Comparison of ENCODE assay signal across 1 cellular context in the genomic region with DNA sequence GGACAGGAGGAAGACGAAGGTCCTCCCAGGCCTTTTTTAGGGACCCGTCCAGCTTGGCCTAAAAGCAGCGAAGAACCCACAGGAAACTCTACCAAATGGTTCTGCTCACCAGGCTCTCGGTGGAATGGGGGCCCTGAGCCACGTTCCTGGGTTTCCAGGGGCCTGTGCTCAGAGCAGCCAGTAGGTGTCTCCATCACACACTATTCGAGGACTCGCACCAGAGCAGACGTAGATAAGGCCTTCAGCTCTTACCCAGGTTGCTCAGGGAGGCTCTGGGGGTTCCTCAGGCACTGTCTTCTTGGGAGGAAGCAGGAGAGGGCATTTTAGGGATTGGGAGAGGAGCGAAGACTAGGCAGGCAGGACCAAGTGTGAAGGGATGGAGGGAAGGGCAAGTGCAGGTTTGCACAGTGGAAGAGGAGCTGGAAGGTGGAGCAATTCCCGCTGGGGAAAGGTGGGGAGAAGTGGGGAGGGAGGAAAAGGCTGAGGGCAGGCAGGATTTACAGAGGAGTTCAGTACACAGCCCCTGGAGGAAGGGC.
A peak's percentile ranks its signal among the peaks of the same experiment; 100 is the strongest.
TF ChIP-seq lines count a peak whose summit lies in the region.

No MANE protein-coding gene starts in this region.

TF ChIP-seq in HepG2, 621 proteins besides CTCF, POLR2A, EP300 and RAD21 (continued from another document and continues in another):
- TF ChIP-seq ZNF720 (CRISPR knock-in tag; IDR thresholded peaks at IDR 0.05) (0 out of 2 replicates have a peak, but pooled peaks have one; percentile 9), BORCS8-MEF2B (CRISPR knock-in tag; IDR thresholded peaks at IDR 0.05) (no peak), ZFP41 (CRISPR knock-in tag; IDR thresholded peaks at IDR 0.05; ENCODE audit: borderline replicate concordance) (no peak), MYNN (CRISPR knock-in tag; IDR thresholded peaks at IDR 0.05; ENCODE audit: low read depth) (0 out of 2 replicates have a peak, but pooled peaks have one; percentile 61), ZNF3 (CRISPR knock-in tag; IDR thresholded peaks at IDR 0.05) (no peak), BHLHE40 (IDR thresholded peaks at IDR 0.05; ENCODE audit: low read length) (0 out of 2 replicates have a peak, but pooled peaks have one; percentile 18), LCORL (IDR thresholded peaks at IDR 0.05) (no peak), LCORL (CRISPR knock-in tag; IDR thresholded peaks at IDR 0.05) (peak; percentile 52; the same call in 1 of the 2 replicates), ERF (CRISPR knock-in tag; IDR thresholded peaks at IDR 0.05) (peak; percentile 44; the same call in 1 of the 2 replicates), TEAD3 (CRISPR knock-in tag; optimal IDR thresholded peaks at IDR 0.05; ENCODE audit: borderline replicate concordance) (peak; percentile 77), CENPT (CRISPR knock-in tag; IDR thresholded peaks at IDR 0.05; ENCODE audit: low read depth) (no peak), MAZ (IDR thresholded peaks at IDR 0.05; ENCODE audit: borderline replicate concordance, low read depth, low read length) (no peak), MAZ (CRISPR knock-in tag; IDR thresholded peaks at IDR 0.05; ENCODE audit: low read depth) (0 out of 2 replicates have a peak, but pooled peaks have one; percentile 48), ZFP91 (CRISPR knock-in tag; IDR thresholded peaks at IDR 0.05; ENCODE audit: borderline replicate concordance) (peak; percentile 21; the same call in 1 of the 2 replicates), ZNF607 (CRISPR knock-in tag; IDR thresholded peaks at IDR 0.05; ENCODE audit: borderline replicate concordance) (peak; percentile 29; the same call in 1 of the 2 replicates), KDM2A (CRISPR knock-in tag; IDR thresholded peaks at IDR 0.05; ENCODE audit: borderline replicate concordance, low read depth) (peak; percentile 76), ELF1 (CRISPR knock-in tag; IDR thresholded peaks at IDR 0.05) (0 out of 2 replicates have a peak, but pooled peaks have one; percentile 12), ZBTB7B (CRISPR knock-in tag; IDR thresholded peaks at IDR 0.05) (peak; percentile 29; the same call in 1 of the 2 replicates), KLF16 (CRISPR knock-in tag; IDR thresholded peaks at IDR 0.05) (peak in 1 of 2 experiments; percentile 76; a peak in 2 of 4 replicates), ZNF225 (CRISPR knock-in tag; IDR thresholded peaks at IDR 0.05) (peak; percentile 74; the same call in 1 of the 2 replicates), ZNF572 (CRISPR knock-in tag; IDR thresholded peaks at IDR 0.05) (peak; percentile 83; the same call in 1 of the 2 replicates), KMT2A (CRISPR knock-in tag; IDR thresholded peaks at IDR 0.05) (peak; percentile 53; the same call in 1 of the 2 replicates), ZFX (CRISPR knock-in tag; IDR thresholded peaks at IDR 0.05; ENCODE audit: low read depth) (peak; percentile 55; the same call in 1 of the 2 replicates), ZNF724P (CRISPR knock-in tag; IDR thresholded peaks at IDR 0.05; ENCODE audit: borderline replicate concordance) (no peak), AHR (CRISPR knock-in tag; IDR thresholded peaks at IDR 0.05) (peak; percentile 88; the same call in 1 of the 2 replicates), FOSL2 (CRISPR knock-in tag; IDR thresholded peaks at IDR 0.05) (0 out of 2 replicates have a peak, but pooled peaks have one; percentile 33), TSC22D2 (CRISPR knock-in tag; IDR thresholded peaks at IDR 0.05; ENCODE audit: borderline replicate concordance) (0 out of 2 replicates have a peak, but pooled peaks have one; percentile 38), ZNF550 (CRISPR knock-in tag; IDR thresholded peaks at IDR 0.05; ENCODE audit: borderline replicate concordance) (no peak), PRDM4 (CRISPR knock-in tag; IDR thresholded peaks at IDR 0.05; ENCODE audit: borderline replicate concordance) (no peak), KDM4B (CRISPR knock-in tag; IDR thresholded peaks at IDR 0.05) (0 out of 2 replicates have a peak, but pooled peaks have one; percentile 70)
- TF ChIP-seq, protein P1, sequence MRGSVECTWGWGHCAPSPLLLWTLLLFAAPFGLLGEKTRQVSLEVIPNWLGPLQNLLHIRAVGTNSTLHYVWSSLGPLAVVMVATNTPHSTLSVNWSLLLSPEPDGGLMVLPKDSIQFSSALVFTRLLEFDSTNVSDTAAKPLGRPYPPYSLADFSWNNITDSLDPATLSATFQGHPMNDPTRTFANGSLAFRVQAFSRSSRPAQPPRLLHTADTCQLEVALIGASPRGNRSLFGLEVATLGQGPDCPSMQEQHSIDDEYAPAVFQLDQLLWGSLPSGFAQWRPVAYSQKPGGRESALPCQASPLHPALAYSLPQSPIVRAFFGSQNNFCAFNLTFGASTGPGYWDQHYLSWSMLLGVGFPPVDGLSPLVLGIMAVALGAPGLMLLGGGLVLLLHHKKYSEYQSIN (CRISPR knock-in tag; IDR thresholded peaks at IDR 0.05; ENCODE audit: borderline replicate concordance) = no peak
- TF ChIP-seq, protein P2, sequence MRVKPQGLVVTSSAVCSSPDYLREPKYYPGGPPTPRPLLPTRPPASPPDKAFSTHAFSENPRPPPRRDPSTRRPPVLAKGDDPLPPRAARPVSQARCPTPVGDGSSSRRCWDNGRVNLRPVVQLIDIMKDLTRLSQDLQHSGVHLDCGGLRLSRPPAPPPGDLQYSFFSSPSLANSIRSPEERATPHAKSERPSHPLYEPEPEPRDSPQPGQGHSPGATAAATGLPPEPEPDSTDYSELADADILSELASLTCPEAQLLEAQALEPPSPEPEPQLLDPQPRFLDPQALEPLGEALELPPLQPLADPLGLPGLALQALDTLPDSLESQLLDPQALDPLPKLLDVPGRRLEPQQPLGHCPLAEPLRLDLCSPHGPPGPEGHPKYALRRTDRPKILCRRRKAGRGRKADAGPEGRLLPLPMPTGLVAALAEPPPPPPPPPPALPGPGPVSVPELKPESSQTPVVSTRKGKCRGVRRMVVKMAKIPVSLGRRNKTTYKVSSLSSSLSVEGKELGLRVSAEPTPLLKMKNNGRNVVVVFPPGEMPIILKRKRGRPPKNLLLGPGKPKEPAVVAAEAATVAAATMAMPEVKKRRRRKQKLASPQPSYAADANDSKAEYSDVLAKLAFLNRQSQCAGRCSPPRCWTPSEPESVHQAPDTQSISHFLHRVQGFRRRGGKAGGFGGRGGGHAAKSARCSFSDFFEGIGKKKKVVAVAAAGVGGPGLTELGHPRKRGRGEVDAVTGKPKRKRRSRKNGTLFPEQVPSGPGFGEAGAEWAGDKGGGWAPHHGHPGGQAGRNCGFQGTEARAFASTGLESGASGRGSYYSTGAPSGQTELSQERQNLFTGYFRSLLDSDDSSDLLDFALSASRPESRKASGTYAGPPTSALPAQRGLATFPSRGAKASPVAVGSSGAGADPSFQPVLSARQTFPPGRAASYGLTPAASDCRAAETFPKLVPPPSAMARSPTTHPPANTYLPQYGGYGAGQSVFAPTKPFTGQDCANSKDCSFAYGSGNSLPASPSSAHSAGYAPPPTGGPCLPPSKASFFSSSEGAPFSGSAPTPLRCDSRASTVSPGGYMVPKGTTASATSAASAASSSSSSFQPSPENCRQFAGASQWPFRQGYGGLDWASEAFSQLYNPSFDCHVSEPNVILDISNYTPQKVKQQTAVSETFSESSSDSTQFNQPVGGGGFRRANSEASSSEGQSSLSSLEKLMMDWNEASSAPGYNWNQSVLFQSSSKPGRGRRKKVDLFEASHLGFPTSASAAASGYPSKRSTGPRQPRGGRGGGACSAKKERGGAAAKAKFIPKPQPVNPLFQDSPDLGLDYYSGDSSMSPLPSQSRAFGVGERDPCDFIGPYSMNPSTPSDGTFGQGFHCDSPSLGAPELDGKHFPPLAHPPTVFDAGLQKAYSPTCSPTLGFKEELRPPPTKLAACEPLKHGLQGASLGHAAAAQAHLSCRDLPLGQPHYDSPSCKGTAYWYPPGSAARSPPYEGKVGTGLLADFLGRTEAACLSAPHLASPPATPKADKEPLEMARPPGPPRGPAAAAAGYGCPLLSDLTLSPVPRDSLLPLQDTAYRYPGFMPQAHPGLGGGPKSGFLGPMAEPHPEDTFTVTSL (CRISPR knock-in tag; IDR thresholded peaks at IDR 0.05; ENCODE audit: borderline replicate concordance) = peak; percentile 20; the same call in 1 of the 2 replicates
- TF ChIP-seq, protein P3, sequence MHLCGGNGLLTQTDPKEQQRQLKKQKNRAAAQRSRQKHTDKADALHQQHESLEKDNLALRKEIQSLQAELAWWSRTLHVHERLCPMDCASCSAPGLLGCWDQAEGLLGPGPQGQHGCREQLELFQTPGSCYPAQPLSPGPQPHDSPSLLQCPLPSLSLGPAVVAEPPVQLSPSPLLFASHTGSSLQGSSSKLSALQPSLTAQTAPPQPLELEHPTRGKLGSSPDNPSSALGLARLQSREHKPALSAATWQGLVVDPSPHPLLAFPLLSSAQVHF (CRISPR knock-in tag; IDR thresholded peaks at IDR 0.05) = peak; percentile 44; the same call in 1 of the 2 replicates
- TF ChIP-seq, protein P4, sequence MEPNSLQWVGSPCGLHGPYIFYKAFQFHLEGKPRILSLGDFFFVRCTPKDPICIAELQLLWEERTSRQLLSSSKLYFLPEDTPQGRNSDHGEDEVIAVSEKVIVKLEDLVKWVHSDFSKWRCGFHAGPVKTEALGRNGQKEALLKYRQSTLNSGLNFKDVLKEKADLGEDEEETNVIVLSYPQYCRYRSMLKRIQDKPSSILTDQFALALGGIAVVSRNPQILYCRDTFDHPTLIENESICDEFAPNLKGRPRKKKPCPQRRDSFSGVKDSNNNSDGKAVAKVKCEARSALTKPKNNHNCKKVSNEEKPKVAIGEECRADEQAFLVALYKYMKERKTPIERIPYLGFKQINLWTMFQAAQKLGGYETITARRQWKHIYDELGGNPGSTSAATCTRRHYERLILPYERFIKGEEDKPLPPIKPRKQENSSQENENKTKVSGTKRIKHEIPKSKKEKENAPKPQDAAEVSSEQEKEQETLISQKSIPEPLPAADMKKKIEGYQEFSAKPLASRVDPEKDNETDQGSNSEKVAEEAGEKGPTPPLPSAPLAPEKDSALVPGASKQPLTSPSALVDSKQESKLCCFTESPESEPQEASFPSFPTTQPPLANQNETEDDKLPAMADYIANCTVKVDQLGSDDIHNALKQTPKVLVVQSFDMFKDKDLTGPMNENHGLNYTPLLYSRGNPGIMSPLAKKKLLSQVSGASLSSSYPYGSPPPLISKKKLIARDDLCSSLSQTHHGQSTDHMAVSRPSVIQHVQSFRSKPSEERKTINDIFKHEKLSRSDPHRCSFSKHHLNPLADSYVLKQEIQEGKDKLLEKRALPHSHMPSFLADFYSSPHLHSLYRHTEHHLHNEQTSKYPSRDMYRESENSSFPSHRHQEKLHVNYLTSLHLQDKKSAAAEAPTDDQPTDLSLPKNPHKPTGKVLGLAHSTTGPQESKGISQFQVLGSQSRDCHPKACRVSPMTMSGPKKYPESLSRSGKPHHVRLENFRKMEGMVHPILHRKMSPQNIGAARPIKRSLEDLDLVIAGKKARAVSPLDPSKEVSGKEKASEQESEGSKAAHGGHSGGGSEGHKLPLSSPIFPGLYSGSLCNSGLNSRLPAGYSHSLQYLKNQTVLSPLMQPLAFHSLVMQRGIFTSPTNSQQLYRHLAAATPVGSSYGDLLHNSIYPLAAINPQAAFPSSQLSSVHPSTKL (CRISPR knock-in tag; IDR thresholded peaks at IDR 0.05) = peak; percentile 34; the same call in 1 of the 2 replicates
- TF ChIP-seq, protein P5, sequence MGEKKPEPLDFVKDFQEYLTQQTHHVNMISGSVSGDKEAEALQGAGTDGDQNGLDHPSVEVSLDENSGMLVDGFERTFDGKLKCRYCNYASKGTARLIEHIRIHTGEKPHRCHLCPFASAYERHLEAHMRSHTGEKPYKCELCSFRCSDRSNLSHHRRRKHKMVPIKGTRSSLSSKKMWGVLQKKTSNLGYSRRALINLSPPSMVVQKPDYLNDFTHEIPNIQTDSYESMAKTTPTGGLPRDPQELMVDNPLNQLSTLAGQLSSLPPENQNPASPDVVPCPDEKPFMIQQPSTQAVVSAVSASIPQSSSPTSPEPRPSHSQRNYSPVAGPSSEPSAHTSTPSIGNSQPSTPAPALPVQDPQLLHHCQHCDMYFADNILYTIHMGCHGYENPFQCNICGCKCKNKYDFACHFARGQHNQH (CRISPR knock-in tag; IDR thresholded peaks at IDR 0.05) = 0 out of 2 replicates have a peak, but pooled peaks have one; percentile 44
- TF ChIP-seq, protein P6, sequence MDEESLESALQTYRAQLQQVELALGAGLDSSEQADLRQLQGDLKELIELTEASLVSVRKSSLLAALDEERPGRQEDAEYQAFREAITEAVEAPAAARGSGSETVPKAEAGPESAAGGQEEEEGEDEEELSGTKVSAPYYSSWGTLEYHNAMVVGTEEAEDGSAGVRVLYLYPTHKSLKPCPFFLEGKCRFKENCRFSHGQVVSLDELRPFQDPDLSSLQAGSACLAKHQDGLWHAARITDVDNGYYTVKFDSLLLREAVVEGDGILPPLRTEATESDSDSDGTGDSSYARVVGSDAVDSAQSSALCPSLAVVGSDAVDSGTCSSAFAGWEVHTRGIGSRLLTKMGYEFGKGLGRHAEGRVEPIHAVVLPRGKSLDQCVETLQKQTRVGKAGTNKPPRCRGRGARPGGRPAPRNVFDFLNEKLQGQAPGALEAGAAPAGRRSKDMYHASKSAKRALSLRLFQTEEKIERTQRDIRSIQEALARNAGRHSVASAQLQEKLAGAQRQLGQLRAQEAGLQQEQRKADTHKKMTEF (CRISPR knock-in tag; IDR thresholded peaks at IDR 0.05) = no peak
